In the genomic region with DNA sequence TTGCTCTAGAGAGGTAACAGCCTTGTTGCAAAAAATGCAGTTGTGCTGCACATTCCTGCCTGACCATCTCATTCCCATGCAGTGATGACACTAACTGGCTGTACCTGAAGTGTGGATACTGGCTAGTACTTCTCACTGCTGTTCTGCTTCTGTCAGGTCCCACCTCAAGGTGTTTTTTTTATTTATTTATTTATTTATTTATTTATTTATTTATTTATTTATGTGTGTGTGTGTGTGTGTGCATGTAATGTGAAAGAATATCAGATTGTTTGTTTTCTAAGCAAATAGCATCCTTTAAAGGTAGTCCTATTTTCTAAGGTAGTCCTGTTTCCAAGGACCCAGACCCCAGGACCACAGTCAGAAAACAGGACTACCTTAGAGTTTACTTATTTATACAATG, we compare ENCODE assay signal across 8 cellular contexts.
"Had no signal": no experiment of that assay in that cellular context is flagged by ENCODE, and none has a peak within 500 bp of the region (broad histone marks: within the 10 kb centered on the region; RNA-seq: fewer than 3 reads in every experiment).

No MANE protein-coding gene starts in this region.

- H3K4me3 ChIP-seq: K562 had no signal

- H3K9ac ChIP-seq: KMS-11 had no signal

- FAIRE-seq: HepG2, HTR-8/SVneo, K562 had no signal

- H3K4me2 ChIP-seq: KMS-11 had no signal

- H3K27ac ChIP-seq: HL-60, KMS-11 had no signal

- DNase-seq: IMR-90, KBM-7, KG1 had no signal

- ATAC-seq: HepG2, K562 had no signal
